8 cellular contexts compared by ENCODE assay signal in the genomic region with DNA sequence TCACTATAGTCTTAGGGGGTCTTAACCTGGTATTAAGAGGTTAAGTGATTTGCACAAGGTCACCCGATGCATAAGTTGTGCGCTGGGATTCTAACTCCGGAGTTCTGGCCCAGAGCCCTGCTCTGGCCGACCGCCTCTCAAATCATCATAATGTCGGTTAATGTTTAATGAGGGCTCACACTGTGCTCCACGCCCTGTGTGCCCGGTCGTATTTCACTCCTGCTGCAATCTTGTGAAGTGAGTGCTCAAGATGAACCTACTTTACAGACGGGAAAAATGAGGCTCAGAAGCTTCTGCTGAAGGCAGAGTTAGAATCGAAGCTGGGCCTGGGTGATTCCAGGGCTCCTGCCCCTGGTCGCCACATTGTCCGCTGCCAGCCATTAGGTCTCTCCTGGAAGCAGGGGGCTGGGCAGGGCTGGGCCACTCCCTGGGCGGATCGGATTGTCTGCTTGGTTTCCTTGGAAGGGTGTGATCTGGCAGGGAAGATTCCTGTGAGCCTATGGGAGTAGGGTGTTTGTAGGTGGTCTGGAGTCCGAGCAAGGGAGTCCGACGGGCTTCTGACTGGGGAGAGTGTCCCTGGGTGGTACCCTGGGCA. TPM values are rescaled to one million over a fixed set of nuclear protein-coding genes. Genes with fewer than 3 reads are reported as not detected.
A peak's percentile ranks its signal among the peaks of the same experiment; 100 is the strongest.
DNase-seq lines count a peak whose midpoint lies in the region; ATAC-seq and TF ChIP-seq lines count a peak whose summit lies in the region.

No MANE protein-coding gene starts in this region.

- H3K4me1 Mint-ChIP-seq in Calu3 (ENCODE audit: low read depth, unreplicated experiment): peaks cover 75% of the 10 kb centered on the region

- H3K27me3 ChIP-seq in MG63: no peaks in the 10 kb centered on the region

- intact Hi-C loops in Calu3 (cut with micrococcal nuclease; ENCODE audit: unreplicated experiment): no loop called here

- TF ChIP-seq CTCF in Calu3 (IDR thresholded peaks at IDR 0.05; ENCODE audit: unreplicated experiment): no peak
- no peak for TF ChIP-seq CTCF in choroid plexus epithelial cell (conservative IDR thresholded peaks at IDR 0.05; ENCODE audit: low read depth, low read length)

- no peaks in the 10 kb centered on the region for H3K9me3 ChIP-seq in MG63

- no peaks in the 10 kb centered on the region for H3K27me3 Mint-ChIP-seq in Calu3 (ENCODE audit: unreplicated experiment)

- no peaks in the 10 kb centered on the region for H3K9me3 Mint-ChIP-seq in Calu3 (ENCODE audit: low read depth, unreplicated experiment)

- H3K4me3 ChIP-seq in MG63: peak overlapping the region; percentile 98
- peak overlapping the region; percentile 84 for H3K4me3 ChIP-seq in choroid plexus epithelial cell (ENCODE audit: low read depth, low read length)

- DNase-seq in Calu3: peak; percentile 81
- peak; percentile 45 for DNase-seq in MG63
- peak; percentile 47 for DNase-seq in choroid plexus epithelial cell (ENCODE audit: low read depth)
- DNase-seq in mucosa of gallbladder (ENCODE audit: low spot score): peak; percentile 79

- CTCF ChIA-PET in Calu3 (lab: Charles Lee): no interaction called here

- peak overlapping the region; percentile 94 for H3K4me3 Mint-ChIP-seq in Calu3 (ENCODE audit: low read depth, unreplicated experiment)

- peak overlapping the region; percentile 96 for H3K27ac Mint-ChIP-seq in Calu3 (ENCODE audit: unreplicated experiment)

- BruUV-seq in Calu3 (replicated peaks; lab: Mats Ljungman, UMichigan): TSS peak; percentile 48

- H3K36me3 ChIP-seq in MG63: no peaks in the 10 kb centered on the region; the same call in 1 of the 2 replicates

- peaks cover 39% of the 10 kb centered on the region for H3K36me3 Mint-ChIP-seq in Calu3 (ENCODE audit: insufficient read depth, unreplicated experiment)

- no peak for ATAC-seq in HG03469 (IDR thresholded peaks at IDR 0.05; ENCODE audit: unreplicated experiment)
- no peak for ATAC-seq in HG02938 (IDR thresholded peaks at IDR 0.05; ENCODE audit: unreplicated experiment)
- ATAC-seq in GM21723 (IDR thresholded peaks at IDR 0.05; ENCODE audit: unreplicated experiment): no peak
- no peak for ATAC-seq in HG03159 (IDR thresholded peaks at IDR 0.05; ENCODE audit: unreplicated experiment)

RNA-seq across cellular contexts. Expression of gene PAK4, which starts 1.1 kb away (rescaled TPM):
- 75.7 and 89.2 TPM in 2 replicates for total RNA-seq in Calu3 (2022)
- 3.0 and 8.5 TPM in 2 replicates for total RNA-seq in MG63 (2014; rRNA removed; shearing (Covaris generic); ENCODE audit: low replicate concordance)
- total RNA-seq in mucosa of gallbladder: 89.3 TPM

RNA-seq across cellular contexts. Expression of gene ACP7, which starts 42.5 kb away (rescaled TPM):
- total RNA-seq in Calu3 (2022) (6.6 and 9.5 TPM in 2 replicates), mucosa of gallbladder (7.3 TPM)
- not detected in 2 replicates for total RNA-seq in MG63 (2014; rRNA removed; shearing (Covaris generic); ENCODE audit: low replicate concordance)
